8 cellular contexts compared by ENCODE assay signal in genomic region chr4:186839122-186840037, GRCh38.
DNase-seq lines count a peak whose midpoint lies in the region; ATAC-seq and TF ChIP-seq lines count a peak whose summit lies in the region.

No MANE protein-coding gene starts in this region.

- TF ChIP-seq EP300 in gastroesophageal sphincter (IDR thresholded peaks at IDR 0.05): no peak

- no peaks in the 10 kb centered on the region for H3K9me3 ChIP-seq in gastroesophageal sphincter

- peaks cover 25% of the 10 kb centered on the region for H3K79me2 ChIP-seq in ACC112 (ENCODE audit: control insufficient read depth, insufficient read depth, low read length, unreplicated experiment)

- peak overlapping the region; percentile 68 for H2AFZ ChIP-seq in ACC112 (ENCODE audit: low read length, unreplicated experiment)

- H3K4me1 Mint-ChIP-seq in activated CD4-positive, alpha-beta memory T cell treated with anti-CD3 and anti-CD28 coated beads, Interleukin-2, amount 10 ng/mL, durations not matched to agents 7 days and 5 days: no peaks in the 10 kb centered on the region

- 35 to 48% methylated on average over 4 to 9 of the region's 11 CpGs for WGBS in gastroesophageal sphincter (ENCODE audit: low coverage in 1 of 2), 2 donors
- 43% methylated on average over 11 of the region's 11 CpGs for WGBS in urinary bladder

- ATAC-seq in GM21528 (IDR thresholded peaks at IDR 0.05; ENCODE audit: low FRiP score, unreplicated experiment): peak; percentile 76
- peak; percentile 65 for ATAC-seq in gastroesophageal sphincter

- TF ChIP-seq POLR2A in NB4 (IDR thresholded peaks at IDR 0.05; ENCODE audit: extremely low read depth, insufficient read length): no peak
- no peak for TF ChIP-seq POLR2A in gastroesophageal sphincter (IDR thresholded peaks at IDR 0.05)

- no peaks in the 10 kb centered on the region for H3K36me3 Mint-ChIP-seq in activated CD4-positive, alpha-beta memory T cell treated with anti-CD3 and anti-CD28 coated beads, Interleukin-2, amount 10 ng/mL, durations not matched to agents 7 days and 5 days (ENCODE audit: low read depth)

- peaks cover 3% of the 10 kb centered on the region for H3K9me3 Mint-ChIP-seq in activated CD4-positive, alpha-beta memory T cell treated with anti-CD3 and anti-CD28 coated beads, Interleukin-2, amount 10 ng/mL, durations not matched to agents 7 days and 5 days

- H3K27ac Mint-ChIP-seq in activated CD4-positive, alpha-beta memory T cell treated with anti-CD3 and anti-CD28 coated beads, Interleukin-2, amount 10 ng/mL, durations not matched to agents 7 days and 5 days: no peak overlapping the region

- no peaks in the 10 kb centered on the region for H3K27me3 ChIP-seq in ACC112 (ENCODE audit: insufficient read depth, low read length)
- no peaks in the 10 kb centered on the region for H3K27me3 ChIP-seq in gastroesophageal sphincter

- H3K27me3 Mint-ChIP-seq in activated CD4-positive, alpha-beta memory T cell treated with anti-CD3 and anti-CD28 coated beads, Interleukin-2, amount 10 ng/mL, durations not matched to agents 7 days and 5 days: no peaks in the 10 kb centered on the region

- POLR2A ChIA-PET in activated CD4-positive, alpha-beta memory T cell treated with anti-CD3 and anti-CD28 coated beads, Interleukin-2, amount 10 ng/mL, durations not matched to agents 7 days and 5 days (lab: Charles Lee): no interaction called here

- H3K4me3 ChIP-seq in ACC112 (ENCODE audit: low read depth, low read length) (peak overlapping the region; percentile 91), NB4 (ENCODE audit: low read depth, low read length) (no peak overlapping the region), gastroesophageal sphincter (peak overlapping the region in 1 of 2 donors; percentile 38), urinary bladder (ENCODE audit: low read depth, low read length) (peak overlapping the region; percentile 8)

- H3K4me1 ChIP-seq in ACC112 (ENCODE audit: control insufficient read depth, insufficient read depth, low read length, unreplicated experiment) (peaks cover 15% of the 10 kb centered on the region), gastroesophageal sphincter (peaks cover 0 to 25% (median 0%) of the 10 kb centered on the region in 3 donors), urinary bladder (ENCODE audit: insufficient read depth) (no peaks in the 10 kb centered on the region)

- H3K4me3 Mint-ChIP-seq in activated CD4-positive, alpha-beta memory T cell treated with anti-CD3 and anti-CD28 coated beads, Interleukin-2, amount 10 ng/mL, durations not matched to agents 7 days and 5 days: no peak overlapping the region

- TF ChIP-seq CTCF in NB4 (IDR thresholded peaks at IDR 0.05; ENCODE audit: low read depth, low read length) (no peak), gastroesophageal sphincter (IDR thresholded peaks at IDR 0.05) (no peak)

- peaks cover 4% of the 10 kb centered on the region; the same call in 1 of the 2 replicates for H3K36me3 ChIP-seq in ACC112 (ENCODE audit: insufficient read depth, low read length)
- no peaks in the 10 kb centered on the region for H3K36me3 ChIP-seq in gastroesophageal sphincter
- no peaks in the 10 kb centered on the region for H3K36me3 ChIP-seq in urinary bladder (ENCODE audit: insufficient read depth)

- DNase-seq in NB4 (ENCODE audit: low read depth) (peak; percentile 48), NCI-H446 treated with DMSO at 0.1 percent for 48 hours (lab: John Stamatoyannopoulos, UW) (no peak)
- DNase-seq in activated CD4-positive, alpha-beta memory T cell treated with anti-CD3 and anti-CD28 coated beads, Interleukin-2, amount 10 ng/mL, durations not matched to agents 7 days and 5 days: no peak
- no peak for DNase-seq in activated CD4-positive, alpha-beta T cell treated with anti-CD3 and anti-CD28 coated beads, Interleukin-2, amount 50 U/mL, for 4 hours

- CTCF ChIA-PET in activated CD4-positive, alpha-beta memory T cell treated with anti-CD3 and anti-CD28 coated beads, Interleukin-2, amount 10 ng/mL, durations not matched to agents 7 days and 5 days (lab: Charles Lee): no interaction called here

- peak overlapping the region; percentile 98 for H3K27ac ChIP-seq in ACC112 (ENCODE audit: low read depth, low read length)
- H3K27ac ChIP-seq in gastroesophageal sphincter: peak overlapping the region; percentile 46 to 82 (median 74)
- H3K27ac ChIP-seq in urinary bladder (ENCODE audit: low read depth): peak overlapping the region; percentile 70
